35 cellular contexts compared by ENCODE assay signal in the genomic region with DNA sequence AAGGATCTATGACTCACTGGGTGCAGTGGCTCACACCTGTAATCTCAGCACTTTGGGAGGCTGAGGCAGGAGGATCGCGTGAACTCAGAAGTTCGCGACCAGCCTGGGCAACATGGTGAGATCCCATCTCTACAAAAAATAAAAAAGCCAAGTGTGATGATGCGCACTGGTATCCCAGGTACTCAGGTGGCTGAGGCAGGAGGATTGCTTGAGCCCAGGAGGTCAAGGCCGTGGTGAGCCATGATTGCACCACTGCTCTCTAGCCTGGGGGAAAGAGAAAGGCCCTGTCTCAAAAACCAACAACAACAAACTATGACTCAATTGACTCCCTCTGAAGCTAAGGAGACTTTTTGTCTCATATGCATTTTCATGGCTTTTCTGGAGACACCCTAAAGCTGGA.
"Had no signal": no experiment of that assay in that cellular context is flagged by ENCODE, and none has a peak within 500 bp of the region (broad histone marks: within the 10 kb centered on the region; RNA-seq: fewer than 3 reads in every experiment).

No MANE protein-coding gene starts in this region.

- FAIRE-seq: RCC 7860 had no signal

- H3K4me3 ChIP-seq: ascending aorta, PC-9 had no signal

- H3K36me3 ChIP-seq: ascending aorta, WERI-Rb-1 had no signal

- H3K36me3 Mint-ChIP-seq: activated naive CD4-positive, alpha-beta T cell treated with anti-CD3 and anti-CD28 coated beads, Interleukin-2, amount 50 U/mL, for 24 hours; activated naive CD8-positive, alpha-beta T cell treated with anti-CD3 and anti-CD28 coated beads, Interleukin-2, amount 10 ng/mL, durations not matched to agents 7 days and 5 days had no signal

- H3K9me3 Mint-ChIP-seq: activated naive CD4-positive, alpha-beta T cell treated with anti-CD3 and anti-CD28 coated beads, Interleukin-2, amount 50 U/mL, for 24 hours; IgD-negative memory B cell had no signal

- H3K4me3 Mint-ChIP-seq: activated CD4-positive, alpha-beta T cell treated with anti-CD3 and anti-CD28 coated beads, Interleukin-2, amount 10 ng/mL, durations not matched to agents 24 days and 14 days; activated CD8-positive, alpha-beta T cell treated with anti-CD3 and anti-CD28 coated beads, Interleukin-2, amount 10 ng/mL, durations not matched to agents 7 days and 5 days; activated naive CD4-positive, alpha-beta T cell treated with anti-CD3 and anti-CD28 coated beads, Interleukin-2, amount 50 U/mL, for 24 hours; activated naive CD8-positive, alpha-beta T cell treated with anti-CD3 and anti-CD28 coated beads, Interleukin-2, amount 10 ng/mL, durations not matched to agents 7 days and 5 days; activated T-cell treated with anti-CD3 and anti-CD28 coated beads, Interleukin-2, amount 50 U/mL, for 24 hours; IgD-negative memory B cell had no signal

- H3K4me1 Mint-ChIP-seq: activated naive CD8-positive, alpha-beta T cell treated with anti-CD3 and anti-CD28 coated beads, Interleukin-2, amount 10 ng/mL, durations not matched to agents 7 days and 5 days; IgD-negative memory B cell had no signal

- DNase-seq: activated CD4-positive, alpha-beta T cell treated with anti-CD3 and anti-CD28 coated beads, Interleukin-2, amount 10 ng/mL, durations not matched to agents 24 days and 14 days; activated CD4-positive, alpha-beta T cell treated with anti-CD3 and anti-CD28 coated beads, Interleukin-2, amount 50 U/mL, for 48 hours; activated CD4-positive, CD25-positive, alpha-beta regulatory T cell; activated CD8-positive, alpha-beta T cell treated with anti-CD3 and anti-CD28 coated beads, Interleukin-2, amount 10 ng/mL, durations not matched to agents 7 days and 5 days; activated gamma-delta T cell; activated naive CD4-positive, alpha-beta T cell treated with Interleukin-2 at 50 U/mL for 16 hours; activated naive CD8-positive, alpha-beta T cell treated with anti-CD3 and anti-CD28 coated beads, Interleukin-2, amount 10 ng/mL, durations not matched to agents 7 days and 5 days; activated T-cell treated with anti-CD3 and anti-CD28 coated beads, Interleukin-2, amount 50 U/mL, for 24 hours; amygdala; caudate nucleus; Karpas-422; KBM-7; MM.1S; MV-4-11; NCI-H1092 treated with DMSO at 0.1 percent for 48 hours; NCI-H1417; NCI-H146; NCI-H187; NCI-H2029 treated with DMSO at 0.1 percent for 48 hours; NCI-H2107; NCI-H2171; NCI-H510A; NCI-H526; NCI-H748 treated with DMSO at 0.1 percent for 48 hours; NK-92 treated with Interleukin-12 subunit alpha and Interleukin-12 subunit beta, amount 100 ng/mL, for 24 hours; SIG-M5; T1000; WERI-Rb-1 had no signal

- H3K27ac Mint-ChIP-seq: activated CD4-positive, alpha-beta T cell treated with anti-CD3 and anti-CD28 coated beads, Interleukin-2, amount 10 ng/mL, durations not matched to agents 24 days and 14 days; activated CD8-positive, alpha-beta T cell treated with anti-CD3 and anti-CD28 coated beads, Interleukin-2, amount 10 ng/mL, durations not matched to agents 7 days and 5 days; activated naive CD4-positive, alpha-beta T cell treated with anti-CD3 and anti-CD28 coated beads, Interleukin-2, amount 50 U/mL, for 24 hours; activated naive CD8-positive, alpha-beta T cell treated with anti-CD3 and anti-CD28 coated beads, Interleukin-2, amount 10 ng/mL, durations not matched to agents 7 days and 5 days; activated T-cell treated with anti-CD3 and anti-CD28 coated beads, Interleukin-2, amount 50 U/mL, for 24 hours; activated T-helper 2 cell treated with anti-CD3 and anti-CD28 coated beads, Interferon-gamma antibody, Interleukin-2, Interleukin-4, amounts not matched to agents 10 μg/mL and 5 μg/mL and 100 μg/mL, durations not matched to agents 14 hours and 24 hours and 36 hours; IgD-negative memory B cell had no signal

- ATAC-seq: activated CD8-positive, alpha-beta T cell treated with anti-CD3 and anti-CD28 coated beads, Interleukin-2, amount 10 ng/mL, durations not matched to agents 7 days and 5 days; Right ventricle myocardium inferior had no signal

- H3K27me3 ChIP-seq: ascending aorta had no signal

- H3K27me3 Mint-ChIP-seq: activated CD4-positive, alpha-beta T cell treated with anti-CD3 and anti-CD28 coated beads, Interleukin-2, amount 10 ng/mL, durations not matched to agents 24 days and 14 days; activated naive CD4-positive, alpha-beta T cell treated with anti-CD3 and anti-CD28 coated beads, Interleukin-2, amount 50 U/mL, for 24 hours; activated T-cell treated with anti-CD3 and anti-CD28 coated beads, Interleukin-2, amount 50 U/mL, for 24 hours had no signal
